Comparison of ENCODE assay signal across 21 cellular contexts in genomic region chr6:151054304-151054703, GRCh38.
DNase-seq lines count a peak whose midpoint lies in the region; ATAC-seq, FAIRE-seq and TF ChIP-seq lines count a peak whose summit lies in the region.
"Had no signal": no experiment of that assay in that cellular context is flagged by ENCODE, and none has a peak within 500 bp of the region (broad histone marks: within the 10 kb centered on the region; RNA-seq: fewer than 3 reads in every experiment).

No MANE protein-coding gene starts in this region.

- H4K20me1 ChIP-seq in endothelial cell of umbilical vein (replicated peaks; ENCODE audit: control insufficient read depth, extremely low read depth, insufficient read depth, low read length) = no peaks in the 10 kb centered on the region

- CTCF ChIA-PET in Panc1 (lab: Charles Lee) = no interaction called here
- CTCF ChIA-PET in endothelial cell of umbilical vein (lab: Charles Lee) = interaction anchor here (0.6 to 2.2 kb wide), 3 partner anchors 9 to 40 kb away, joined by 3 to 7 read pairs (median 4); no protein-coding TSS in a partner anchor

- TF ChIP-seq CTCF in Panc1 (IDR thresholded peaks at IDR 0.05) (no peak), endothelial cell of umbilical vein (IDR thresholded peaks at IDR 0.05; ENCODE audit: extremely low read depth in 1 of 2, insufficient read depth in 1 of 2, low read depth in 1 of 2, low read length in 2 of 2) (no peak), thoracic aorta (IDR thresholded peaks at IDR 0.05) (no peak), prostate gland (IDR thresholded peaks at IDR 0.05) (no peak)

- no peaks in the 10 kb centered on the region for H3K9me3 ChIP-seq in Panc1 (ENCODE audit: control insufficient read depth, insufficient read depth, low read depth, low read length)
- H3K9me3 ChIP-seq in endothelial cell of umbilical vein (replicated peaks; ENCODE audit: control insufficient read depth, insufficient read depth, low read length) = no peaks in the 10 kb centered on the region
- H3K9me3 ChIP-seq in thoracic aorta = no peaks in the 10 kb centered on the region
- H3K9me3 ChIP-seq in prostate gland = no peaks in the 10 kb centered on the region
- H3K9me3 ChIP-seq: neutrophil, stomach had no signal

- H2AFZ ChIP-seq in endothelial cell of umbilical vein (ENCODE audit: low read depth, low read length) = no peak overlapping the region

- FAIRE-seq in endothelial cell of umbilical vein (lab: Jason Lieb, UNC) = no peak
- FAIRE-seq: bronchial epithelial cell had no signal

- H3K4me2 ChIP-seq in endothelial cell of umbilical vein (ENCODE audit: insufficient read depth, low read length) = no peak overlapping the region

- H3K27ac ChIP-seq in Panc1 (ENCODE audit: low read length) = peak overlapping the region; percentile 58
- no peak overlapping the region for H3K27ac ChIP-seq in endothelial cell of umbilical vein (ENCODE audit: insufficient read depth, low read depth, low read length)
- peak overlapping the region in 1 of 2 donors; percentile 25 for H3K27ac ChIP-seq in thoracic aorta
- no peak overlapping the region for H3K27ac ChIP-seq in prostate gland
- H3K27ac ChIP-seq: neutrophil, stomach had no signal

- 35% methylated on average over 8 of the region's 8 CpGs for WGBS in prostate gland

- intact Hi-C loops in Panc1 (cut with micrococcal nuclease; ENCODE audit: unreplicated experiment) = no loop called here
- intact Hi-C loops in endothelial cell of umbilical vein (cut with micrococcal nuclease) = no loop called here
- intact Hi-C loops in prostate gland (cut with DNase I) = no loop called here

- POLR2A ChIA-PET in Panc1 (lab: Charles Lee) (interaction anchor here (0.7 kb wide), 1 partner anchor 9 kb away, joined by 3 read pairs; no protein-coding TSS in a partner anchor), endothelial cell of umbilical vein (lab: Charles Lee) (interaction anchor here (0.7 kb wide), 1 partner anchor 297 kb away, joined by 3 read pairs; no protein-coding TSS in a partner anchor)

- no peak for ATAC-seq in Panc1
- ATAC-seq in thoracic aorta (ENCODE audit: insufficient number of reproducible peaks, low FRiP score, low read depth) = no peak
- ATAC-seq in GM21717 (IDR thresholded peaks at IDR 0.05; ENCODE audit: unreplicated experiment) = no peak
- ATAC-seq in HG02798 (IDR thresholded peaks at IDR 0.05; ENCODE audit: poor library complexity, unreplicated experiment) = no peak
- ATAC-seq: T-cell had no signal

- H3K27me3 ChIP-seq in Panc1 (ENCODE audit: control insufficient read depth, insufficient read depth, low read length) = no peaks in the 10 kb centered on the region
- H3K27me3 ChIP-seq in endothelial cell of umbilical vein (ENCODE audit: control insufficient read depth in 2 of 2, insufficient read depth in 2 of 2, low read length in 2 of 2) = no peaks in the 10 kb centered on the region
- no peaks in the 10 kb centered on the region for H3K27me3 ChIP-seq in thoracic aorta (replicated peaks; ENCODE audit: insufficient read depth)
- H3K27me3 ChIP-seq in prostate gland (replicated peaks; ENCODE audit: insufficient read depth) = no peaks in the 10 kb centered on the region
- H3K27me3 ChIP-seq: neutrophil, stomach had no signal

- H3K36me3 ChIP-seq in Panc1 (ENCODE audit: control insufficient read depth, insufficient read depth, low read length) = no peaks in the 10 kb centered on the region
- H3K36me3 ChIP-seq in endothelial cell of umbilical vein (ENCODE audit: control insufficient read depth in 2 of 2, extremely low read depth in 1 of 2, insufficient read depth in 2 of 2, low read length in 2 of 2) = peaks cover 3 to 20% of the 10 kb centered on the region in 2 experiments
- H3K36me3 ChIP-seq in thoracic aorta = no peaks in the 10 kb centered on the region
- H3K36me3 ChIP-seq in prostate gland = no peaks in the 10 kb centered on the region
- H3K36me3 ChIP-seq: neutrophil, stomach had no signal

- TF ChIP-seq POLR2A in endothelial cell of umbilical vein (IDR thresholded peaks at IDR 0.05; ENCODE audit: low read depth, low read length) (no peak), prostate gland (IDR thresholded peaks at IDR 0.05) (no peak)

- H3K79me2 ChIP-seq in endothelial cell of umbilical vein (ENCODE audit: control insufficient read depth, insufficient read depth, low read length) = no peaks in the 10 kb centered on the region

- in situ Hi-C loops in Panc1 (cut with HindIII; ENCODE audit: low pct_unique_long_range_greater_than_20kb, low sequenced_read_pairs) = no loop called here

- peaks cover 25% of the 10 kb centered on the region for H3K4me1 ChIP-seq in Panc1 (ENCODE audit: control insufficient read depth, insufficient read depth, low read length)
- peaks cover 14% of the 10 kb centered on the region for H3K4me1 ChIP-seq in endothelial cell of umbilical vein (ENCODE audit: control insufficient read depth, extremely low read depth, insufficient read depth, low read length)
- peaks cover 4 to 25% of the 10 kb centered on the region in 2 donors for H3K4me1 ChIP-seq in thoracic aorta (ENCODE audit: control insufficient read depth in 1 of 2, low read depth in 2 of 2)
- H3K4me1 ChIP-seq in prostate gland (replicated peaks) = peaks cover 3% of the 10 kb centered on the region

- dilution Hi-C loops in endothelial cell of umbilical vein (cut with MboI; ENCODE audit: extremely low pct_ligation_motif_present, low sequenced_read_pairs) = no loop called here

- no peaks in the 10 kb centered on the region for H3K9me1 ChIP-seq in endothelial cell of umbilical vein (replicated peaks; ENCODE audit: control insufficient read depth, extremely low read depth, insufficient read depth, low read length)

- no peak overlapping the region for H3K4me3 ChIP-seq in Panc1 (ENCODE audit: low read depth in 2 of 2, low read length in 2 of 2)
- H3K4me3 ChIP-seq in endothelial cell of umbilical vein (replicated peaks in 1 of 3; ENCODE audit: insufficient read depth in 1 of 3, low read depth in 1 of 3, low read length in 3 of 3) = no peak overlapping the region
- H3K4me3 ChIP-seq in thoracic aorta = peak overlapping the region; percentile 23
- H3K4me3 ChIP-seq in prostate gland = no peak overlapping the region
- H3K4me3 ChIP-seq: stomach had no signal

- BruUV-seq in Panc1 (replicated peaks; lab: Mats Ljungman, UMichigan) (TSS peak; percentile 53), endothelial cell of umbilical vein (replicated peaks; lab: Mats Ljungman, UMichigan) (no TSS peak)

- DNase-seq in Panc1 (ENCODE audit: low read depth, low spot score) (no peak), endothelial cell of umbilical vein (ENCODE audit: low read depth, low spot score) (peak; percentile 34), iris pigment epithelial cell (ENCODE audit: low read depth) (peak; percentile 85), thoracic aorta (ENCODE audit: low spot score) (no peak), prostate gland (ENCODE audit: low spot score) (no peak), inferior parietal cortex (ENCODE audit: extremely low spot score) (no peak)
- DNase-seq: activated T-cell treated with anti-CD3 and anti-CD28 coated beads, Interleukin-2, amount 50 U/mL, for 1 hour; DND-41; effector CD4-positive, alpha-beta T cell; H7; hippocampal formation; KBM-7; MV-4-11; NCI-H1930; NCI-H510A treated with DMSO at 0.1 percent for 48 hours; stomach; T-cell had no signal

- no peak overlapping the region for H3K9ac ChIP-seq in endothelial cell of umbilical vein (replicated peaks; ENCODE audit: extremely low read depth, insufficient read depth, low read length)

TF ChIP-seq in endothelial cell of umbilical vein, 7 proteins besides CTCF, POLR2A, EP300 and RAD21:
- no peak for TF ChIP-seq JUN (IDR thresholded peaks at IDR 0.05; ENCODE audit: borderline replicate concordance, insufficient read depth, insufficient read length, low read depth)
TF ChIP-seq in endothelial cell of umbilical vein: peak in this region for 0.

Comparison
In these comparisons a context has a peak if more than half of its experiments do, and no peak if none do; other contexts are left out.
1. DNase-seq: peak in endothelial cell of umbilical vein (single experiment) and iris pigment epithelial cell (single experiment); none in Panc1 (single experiment), thoracic aorta (single experiment), prostate gland (single experiment) and inferior parietal cortex (single experiment).